9 cellular contexts compared by ENCODE assay signal in the genomic region with DNA sequence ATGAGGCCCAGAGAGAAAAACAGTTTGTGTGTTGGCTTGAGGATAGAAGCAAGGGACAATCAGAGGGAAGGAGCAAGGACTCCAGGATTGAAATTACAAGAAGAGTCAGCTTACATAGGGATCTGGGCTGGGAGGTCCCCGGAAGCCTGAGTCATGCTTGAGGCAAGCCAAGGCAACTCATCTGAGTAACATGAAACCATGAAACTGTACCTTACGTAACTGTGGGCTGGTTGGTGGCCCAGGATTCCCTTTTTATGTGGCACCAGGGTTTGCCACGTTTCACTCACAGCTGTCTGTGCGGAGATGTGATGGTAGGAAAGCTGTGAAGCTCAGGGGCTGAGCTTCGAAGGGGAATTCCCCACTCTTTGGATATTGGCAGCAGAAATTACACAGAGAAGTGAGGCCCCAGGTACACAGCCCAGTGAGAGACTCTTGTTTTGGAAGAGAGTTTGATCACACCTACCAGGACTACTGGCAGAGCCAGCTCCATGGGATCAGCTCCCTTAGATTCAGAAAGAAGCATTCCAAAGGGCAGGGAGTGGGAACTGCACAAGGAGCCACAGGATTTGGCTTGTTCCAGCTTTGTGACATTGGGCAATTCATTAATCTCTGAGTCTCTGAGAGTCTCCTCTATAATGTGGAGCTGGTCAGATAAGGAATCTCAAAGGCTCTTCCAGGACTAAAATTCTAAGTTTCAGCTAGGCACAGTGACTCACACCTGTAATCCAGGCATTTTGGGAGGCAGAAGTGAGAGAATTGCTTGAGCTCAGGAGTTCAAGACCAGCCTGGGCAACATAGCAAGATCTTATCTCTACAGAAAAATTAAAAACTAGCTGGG. TPM values are rescaled to one million over a fixed set of nuclear protein-coding genes. Genes with fewer than 3 reads are reported as not detected.
A peak's percentile ranks its signal among the peaks of the same experiment; 100 is the strongest.
DNase-seq lines count a peak whose midpoint lies in the region; ATAC-seq lines count a peak whose summit lies in the region.
"Had no signal": no experiment of that assay in that cellular context is flagged by ENCODE, and none has a peak within 500 bp of the region (broad histone marks: within the 10 kb centered on the region; RNA-seq: fewer than 3 reads in every experiment).

No MANE protein-coding gene starts in this region.

- H3K4me3 Mint-ChIP-seq in activated T-cell treated with anti-CD3 and anti-CD28 coated beads, Interleukin-2, amount 50 U/mL, for 4 hours, result no peak overlapping the region
- H3K4me3 Mint-ChIP-seq: activated B cell treated with CpG ODN at 0.5 μM for 24 hours had no signal

- H3K4me1 Mint-ChIP-seq in activated T-cell treated with anti-CD3 and anti-CD28 coated beads, Interleukin-2, amount 50 U/mL, for 4 hours (ENCODE audit: low read depth), result peaks cover 18% of the 10 kb centered on the region
- H3K4me1 Mint-ChIP-seq: activated B cell treated with CpG ODN at 0.5 μM for 24 hours had no signal

- H3K36me3 Mint-ChIP-seq in activated T-cell treated with anti-CD3 and anti-CD28 coated beads, Interleukin-2, amount 50 U/mL, for 4 hours (ENCODE audit: insufficient read depth), result no peaks in the 10 kb centered on the region

- ATAC-seq in GM21381 (IDR thresholded peaks at IDR 0.05; ENCODE audit: unreplicated experiment) (peak; percentile 55), left cardiac atrium (peak; percentile 81 to 94), HG02870 (IDR thresholded peaks at IDR 0.05; ENCODE audit: unreplicated experiment) (no peak), GM21390 (IDR thresholded peaks at IDR 0.05; ENCODE audit: unreplicated experiment) (no peak)
- ATAC-seq in activated T-cell treated with anti-CD3 and anti-CD28 coated beads, Interleukin-2, amount 50 U/mL, for 4 hours, result peak; percentile 92 to 95

- H3K9me3 Mint-ChIP-seq in activated T-cell treated with anti-CD3 and anti-CD28 coated beads, Interleukin-2, amount 50 U/mL, for 4 hours, result no peaks in the 10 kb centered on the region
- H3K9me3 Mint-ChIP-seq: activated B cell treated with CpG ODN at 0.5 μM for 24 hours had no signal

- intact Hi-C loops in left cardiac atrium (cut with DNase I), result no loop called here

- peaks cover 35% of the 10 kb centered on the region for H3K27me3 Mint-ChIP-seq in activated T-cell treated with anti-CD3 and anti-CD28 coated beads, Interleukin-2, amount 50 U/mL, for 4 hours (ENCODE audit: low read depth)

- DNase-seq in NCI-H446 treated with DMSO at 0.1 percent for 48 hours (lab: John Stamatoyannopoulos, UW) (peak; percentile 45), left cardiac atrium (peak; percentile 45), mesenteric fat pad (ENCODE audit: low spot score) (no peak)
- peak; percentile 35 for DNase-seq in activated T-cell treated with anti-CD3 and anti-CD28 coated beads, Interleukin-2, amount 50 U/mL, for 4 hours
- peak; percentile 77 for DNase-seq in stimulated activated CD4-positive, alpha-beta T cell treated with anti-CD3 and anti-CD28 coated beads, Interleukin-4, amount 100 ng/mL, for 24 hours
- DNase-seq: activated B cell treated with CpG ODN at 0.5 μM for 24 hours had no signal

RNA-seq across cellular contexts. Expression of gene SLC5A1, which starts 7.8 kb away (rescaled TPM):
- not detected for total RNA-seq in activated T-cell treated with anti-CD3 and anti-CD28 coated beads, Interleukin-2, amount 50 U/mL, for 4 hours
- 10 to 100 TPM; 60.5 to 81.5 TPM for total RNA-seq in left cardiac atrium
- total RNA-seq in mesenteric fat pad, result 1.2 TPM
- total RNA-seq: activated B cell treated with CpG ODN at 0.5 μM for 24 hours had no signal

Comparison
In these comparisons a context has a peak if more than half of its experiments do, and no peak if none do; other contexts are left out.
1. ATAC-seq: peak in GM21381 (single experiment), activated T-cell treated with anti-CD3 and anti-CD28 coated beads, Interleukin-2, amount 50 U/mL, for 4 hours (2 of 2) and left cardiac atrium (2 of 2); none in HG02870 (single experiment) and GM21390 (single experiment).
2. RNA of gene SLC5A1, which starts 7.8 kb away (total RNA-seq): 60.5 to 81.5 TPM in left cardiac atrium; 1.2 TPM in mesenteric fat pad (single experiment) and not detected in activated T-cell treated with anti-CD3 and anti-CD28 coated beads, Interleukin-2, amount 50 U/mL, for 4 hours; every median in the first group is over 10 times any median in the second.